In genomic region chr16:70416748-70417616, GRCh38 we compare ENCODE assay signal across 9 cellular contexts. TPM values are rescaled to one million over a fixed set of nuclear protein-coding genes. Genes with fewer than 3 reads are reported as not detected.
DNase-seq lines count a peak whose midpoint lies in the region; ATAC-seq and TF ChIP-seq lines count a peak whose summit lies in the region.
"Had no signal": no experiment of that assay in that cellular context is flagged by ENCODE, and none has a peak within 500 bp of the region (broad histone marks: within the 10 kb centered on the region; RNA-seq: fewer than 3 reads in every experiment).

No MANE protein-coding gene starts in this region.

- H3K9me3 ChIP-seq in DOHH2 (ENCODE audit: control insufficient read depth, insufficient read depth, low read length) (no peaks in the 10 kb centered on the region), PC-3 (ENCODE audit: low read length) (no peaks in the 10 kb centered on the region)

- peaks cover 61% of the 10 kb centered on the region for H3K4me1 ChIP-seq in DOHH2 (ENCODE audit: control insufficient read depth, low read length)
- no peaks in the 10 kb centered on the region for H3K4me1 ChIP-seq in PC-3 (ENCODE audit: insufficient read depth, low read length)

- peaks cover 46% of the 10 kb centered on the region for H3K4me1 Mint-ChIP-seq in brain
- H3K4me1 Mint-ChIP-seq in activated naive CD4-positive, alpha-beta T cell treated with anti-CD3 and anti-CD28 coated beads for 36 hours (ENCODE audit: low read depth) = peaks cover 33% of the 10 kb centered on the region

- H3K9me3 Mint-ChIP-seq in brain = no peaks in the 10 kb centered on the region
- no peaks in the 10 kb centered on the region for H3K9me3 Mint-ChIP-seq in activated naive CD4-positive, alpha-beta T cell treated with anti-CD3 and anti-CD28 coated beads for 36 hours

- peaks cover 32% of the 10 kb centered on the region for H3K36me3 ChIP-seq in DOHH2 (ENCODE audit: control insufficient read depth, low read length)
- H3K36me3 ChIP-seq in PC-3 (ENCODE audit: low read depth, low read length) = no peaks in the 10 kb centered on the region

- H3K27me3 ChIP-seq in DOHH2 (ENCODE audit: control insufficient read depth, low read length) = no peaks in the 10 kb centered on the region
- no peaks in the 10 kb centered on the region for H3K27me3 ChIP-seq in PC-3 (ENCODE audit: low read length)

- H3K79me2 ChIP-seq in DOHH2 (ENCODE audit: control insufficient read depth, low read length) (peaks cover 84% of the 10 kb centered on the region), PC-3 (ENCODE audit: low read length) (no peaks in the 10 kb centered on the region)

- CTCF ChIA-PET in PC-3 (lab: Charles Lee) = no interaction called here
- CTCF ChIA-PET in activated naive CD4-positive, alpha-beta T cell treated with anti-CD3 and anti-CD28 coated beads for 36 hours (lab: Charles Lee) = interaction anchor here (0.7 to 3.9 kb wide), 4 partner anchors 22 to 601 kb away, joined by 3 to 10 read pairs (median 4); partner anchors contain the start of gene ST3GAL2

- peak overlapping the region; percentile 69 for H3K27ac ChIP-seq in DOHH2 (ENCODE audit: low read depth, low read length)
- H3K27ac ChIP-seq in PC-3 (ENCODE audit: low read length) = no peak overlapping the region

- H2AFZ ChIP-seq in PC-3 (ENCODE audit: low read length) = no peak overlapping the region

- DNase-seq in NCI-H69 (lab: John Stamatoyannopoulos, UW) = no peak
- no peak for DNase-seq in PC-3
- no peak for DNase-seq in activated naive CD4-positive, alpha-beta T cell treated with anti-CD3 and anti-CD28 coated beads for 36 hours

- H3K9me2 ChIP-seq in DOHH2 (replicated peaks; ENCODE audit: control insufficient read depth, low read length) (no peaks in the 10 kb centered on the region), PC-3 (replicated peaks; ENCODE audit: low read length) (no peaks in the 10 kb centered on the region)

- ATAC-seq in GM19372 (IDR thresholded peaks at IDR 0.05; ENCODE audit: low read depth, unreplicated experiment) = peak; percentile 89
- ATAC-seq in HG03108 (IDR thresholded peaks at IDR 0.05; ENCODE audit: unreplicated experiment) = peak; percentile 75
- no peak for ATAC-seq in SK-N-SH treated with all-trans-retinoic acid at 6 μM for 48 hours
- ATAC-seq in PC-3 = no peak

- BruUV-seq in PC-3 (replicated peaks; lab: Mats Ljungman, UMichigan) = no TSS peak

- H3K4me2 ChIP-seq in DOHH2 (ENCODE audit: low read length) (peak overlapping the region; percentile 81), PC-3 (ENCODE audit: low read length) (no peak overlapping the region)

- peak overlapping the region in 3 of 5 experiments; percentile 9 to 75 (median 58) for H3K27ac Mint-ChIP-seq in brain
- H3K27ac Mint-ChIP-seq in activated naive CD4-positive, alpha-beta T cell treated with anti-CD3 and anti-CD28 coated beads for 36 hours = no peak overlapping the region

- TF ChIP-seq CTCF in DOHH2 (IDR thresholded peaks at IDR 0.05; ENCODE audit: low read depth, low read length, poor library complexity, severe bottlenecking) (no peak), brain (conservative IDR thresholded peaks at IDR 0.05) (no peak), PC-3 (conservative IDR thresholded peaks at IDR 0.05; ENCODE audit: low read depth, low read length) (no peak)

- POLR2A ChIA-PET in PC-3 (lab: Charles Lee; ENCODE audit: unreplicated experiment) = no interaction called here

- intact Hi-C loops in PC-3 (cut with micrococcal nuclease) = no loop called here
- intact Hi-C loops in activated naive CD4-positive, alpha-beta T cell treated with anti-CD3 and anti-CD28 coated beads for 36 hours (cut with micrococcal nuclease) = no loop called here

- peaks cover 3% of the 10 kb centered on the region for H3K27me3 Mint-ChIP-seq in brain
- H3K27me3 Mint-ChIP-seq in activated naive CD4-positive, alpha-beta T cell treated with anti-CD3 and anti-CD28 coated beads for 36 hours (ENCODE audit: low read depth) = no peaks in the 10 kb centered on the region

- H3K9ac ChIP-seq in PC-3 (ENCODE audit: low read length) = no peak overlapping the region

- peak overlapping the region in 1 of 5 experiments; percentile 55 for H3K4me3 Mint-ChIP-seq in brain
- H3K4me3 Mint-ChIP-seq in activated naive CD4-positive, alpha-beta T cell treated with anti-CD3 and anti-CD28 coated beads for 36 hours = no peak overlapping the region

- peaks cover 7% of the 10 kb centered on the region for H3K36me3 Mint-ChIP-seq in brain
- H3K36me3 Mint-ChIP-seq in activated naive CD4-positive, alpha-beta T cell treated with anti-CD3 and anti-CD28 coated beads for 36 hours (ENCODE audit: low read depth) = no peaks in the 10 kb centered on the region

- H3K4me3 ChIP-seq in DOHH2 (ENCODE audit: low read length) = peak overlapping the region; percentile 44
- H3K4me3 ChIP-seq in PC-3 (ENCODE audit: low read length) = no peak overlapping the region
- H3K4me3 ChIP-seq: lung had no signal

- peaks cover 9% of the 10 kb centered on the region; the same call in 1 of the 2 replicates for H4K20me1 ChIP-seq in DOHH2 (ENCODE audit: control insufficient read depth, insufficient read depth, low read depth, low read length)
- H4K20me1 ChIP-seq in PC-3 (ENCODE audit: low read length) = no peaks in the 10 kb centered on the region

- H3F3A ChIP-seq in DOHH2 (ENCODE audit: control insufficient read depth, insufficient read depth) = 0 out of 2 replicates have a peak, but pooled peaks cover 3% of the 10 kb centered on the region
- no peaks in the 10 kb centered on the region for H3F3A ChIP-seq in PC-3 (ENCODE audit: low read length, unreplicated experiment)

TF ChIP-seq in SK-N-SH treated with all-trans-retinoic acid at 6 μM for 48 hours, 23 proteins besides CTCF, POLR2A, EP300 and RAD21:
- no peak for TF ChIP-seq ZC3H10 (CRISPR knock-in tag; IDR thresholded peaks at IDR 0.05)

RNA-seq across cellular contexts. Expression of gene ST3GAL2, which starts 21.9 kb away (rescaled TPM):
- 17.3 TPM for polyA plus RNA-seq in brain (ENCODE audit: insufficient read depth, low read depth, low replicate concordance)
- total RNA-seq in PC-3 (2014; rRNA removed) = 9.3 and 9.8 TPM in 2 replicates
- 1 to 10 TPM; 9.3 to 9.9 TPM for total RNA-seq in activated naive CD4-positive, alpha-beta T cell treated with anti-CD3 and anti-CD28 coated beads for 36 hours

RNA-seq across cellular contexts. Expression of gene FCSK, which starts 37.4 kb away (rescaled TPM):
- polyA plus RNA-seq in brain (ENCODE audit: insufficient read depth, low read depth, low replicate concordance) = 9.1 TPM
- total RNA-seq in PC-3 (2014; rRNA removed) = 9.7 and 11.7 TPM in 2 replicates
- 10 to 100 TPM; 12.2 to 12.6 TPM for total RNA-seq in activated naive CD4-positive, alpha-beta T cell treated with anti-CD3 and anti-CD28 coated beads for 36 hours

Comparison
In these comparisons a context has a peak if more than half of its experiments do, and no peak if none do; other contexts are left out.
1. ATAC-seq: peak in GM19372 (single experiment) and HG03108 (single experiment); none in SK-N-SH treated with all-trans-retinoic acid at 6 μM for 48 hours (single experiment) and PC-3 (single experiment).